ENCODE assay signal across 1 cellular context in genomic region chr15:95018888-95019545, GRCh38.
TF ChIP-seq lines count a peak whose summit lies in the region.

No MANE protein-coding gene starts in this region.

TF ChIP-seq in HepG2, 621 proteins besides CTCF, POLR2A, EP300 and RAD21 (continued from another document):
- TF ChIP-seq, protein P1, sequence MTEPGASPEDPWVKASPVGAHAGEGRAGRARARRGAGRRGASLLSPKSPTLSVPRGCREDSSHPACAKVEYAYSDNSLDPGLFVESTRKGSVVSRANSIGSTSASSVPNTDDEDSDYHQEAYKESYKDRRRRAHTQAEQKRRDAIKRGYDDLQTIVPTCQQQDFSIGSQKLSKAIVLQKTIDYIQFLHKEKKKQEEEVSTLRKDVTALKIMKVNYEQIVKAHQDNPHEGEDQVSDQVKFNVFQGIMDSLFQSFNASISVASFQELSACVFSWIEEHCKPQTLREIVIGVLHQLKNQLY (CRISPR knock-in tag; IDR thresholded peaks at IDR 0.05): no peak
- TF ChIP-seq GMEB1 (CRISPR knock-in tag; IDR thresholded peaks at IDR 0.05; ENCODE audit: borderline replicate concordance) (no peak), HINFP (CRISPR knock-in tag; IDR thresholded peaks at IDR 0.05; ENCODE audit: low read depth) (no peak), DZIP1 (CRISPR knock-in tag; IDR thresholded peaks at IDR 0.05) (no peak), E2F1 (CRISPR knock-in tag; IDR thresholded peaks at IDR 0.05) (no peak), MLXIP (CRISPR knock-in tag; IDR thresholded peaks at IDR 0.05; ENCODE audit: borderline replicate concordance) (no peak), SP4 (CRISPR knock-in tag; IDR thresholded peaks at IDR 0.05) (no peak), EZH2 (conservative IDR thresholded peaks at IDR 0.05; ENCODE audit: low read depth, low read length) (no peak), MTF1 (CRISPR knock-in tag; IDR thresholded peaks at IDR 0.05) (no peak), NFE2L2 (IDR thresholded peaks at IDR 0.05; ENCODE audit: low read length) (no peak), FOXM1 (CRISPR knock-in tag; IDR thresholded peaks at IDR 0.05) (no peak), PHF20 (CRISPR knock-in tag; IDR thresholded peaks at IDR 0.05) (no peak), ZNF121 (CRISPR knock-in tag; IDR thresholded peaks at IDR 0.05) (no peak)
- TF ChIP-seq, protein P2, sequence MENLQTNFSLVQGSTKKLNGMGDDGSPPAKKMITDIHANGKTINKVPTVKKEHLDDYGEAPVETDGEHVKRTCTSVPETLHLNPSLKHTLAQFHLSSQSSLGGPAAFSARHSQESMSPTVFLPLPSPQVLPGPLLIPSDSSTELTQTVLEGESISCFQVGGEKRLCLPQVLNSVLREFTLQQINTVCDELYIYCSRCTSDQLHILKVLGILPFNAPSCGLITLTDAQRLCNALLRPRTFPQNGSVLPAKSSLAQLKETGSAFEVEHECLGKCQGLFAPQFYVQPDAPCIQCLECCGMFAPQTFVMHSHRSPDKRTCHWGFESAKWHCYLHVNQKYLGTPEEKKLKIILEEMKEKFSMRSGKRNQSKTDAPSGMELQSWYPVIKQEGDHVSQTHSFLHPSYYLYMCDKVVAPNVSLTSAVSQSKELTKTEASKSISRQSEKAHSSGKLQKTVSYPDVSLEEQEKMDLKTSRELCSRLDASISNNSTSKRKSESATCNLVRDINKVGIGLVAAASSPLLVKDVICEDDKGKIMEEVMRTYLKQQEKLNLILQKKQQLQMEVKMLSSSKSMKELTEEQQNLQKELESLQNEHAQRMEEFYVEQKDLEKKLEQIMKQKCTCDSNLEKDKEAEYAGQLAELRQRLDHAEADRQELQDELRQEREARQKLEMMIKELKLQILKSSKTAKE (CRISPR knock-in tag; IDR thresholded peaks at IDR 0.05; ENCODE audit: borderline replicate concordance): no peak
TF ChIP-seq in HepG2: peak in this region for 0.
